8 cellular contexts compared by ENCODE assay signal in the genomic region with DNA sequence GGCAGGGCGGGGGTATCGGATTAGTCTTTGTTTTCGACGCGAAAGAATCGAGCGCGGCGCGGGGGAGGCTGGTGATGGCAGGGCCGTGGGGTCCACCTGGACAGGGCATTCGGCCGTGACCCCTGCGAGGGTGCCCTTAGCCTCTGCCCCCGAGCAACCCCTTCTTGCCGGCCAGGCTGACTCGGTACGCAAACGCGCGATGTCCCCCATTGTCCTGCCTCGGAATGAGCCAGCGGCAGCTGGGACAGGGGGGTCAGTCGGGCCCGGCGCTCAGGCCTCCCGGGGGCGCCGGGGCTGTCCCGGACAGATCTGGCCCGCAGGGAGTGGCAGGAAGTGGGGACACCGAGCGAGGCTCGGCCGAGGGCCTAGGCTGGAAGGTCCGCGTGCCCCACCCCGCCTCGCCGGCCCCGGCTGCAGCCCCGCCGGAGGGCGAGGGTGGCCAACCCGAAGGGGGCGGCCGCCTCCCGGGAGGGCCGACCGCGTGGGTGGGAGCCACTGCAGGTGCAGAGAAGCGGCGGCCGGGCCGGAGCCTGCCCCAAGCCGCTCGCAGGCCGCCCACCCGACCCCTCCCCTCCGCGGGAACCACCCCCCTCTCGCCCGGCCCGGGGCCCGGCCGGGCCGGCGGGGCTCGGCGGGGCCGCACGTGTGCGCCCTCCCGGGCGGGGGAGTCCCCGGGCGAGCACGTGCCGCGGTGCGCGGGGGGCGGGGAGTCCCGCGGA. TPM values are rescaled to one million over a fixed set of nuclear protein-coding genes. Genes with fewer than 3 reads are reported as not detected.
DNase-seq lines count a peak whose midpoint lies in the region; ATAC-seq and TF ChIP-seq lines count a peak whose summit lies in the region.

TSS of gene TET3 (plus strand) at position 708 of the 719 bp plus-strand sequence. CDS start 1,494 bp downstream, outside the sequence.

- WGBS in suprapubic skin: no CpG with 5 or more reads among the region's 85 CpGs

- H3K27me3 ChIP-seq in duodenal mucosa (ENCODE audit: control insufficient read depth in 1 of 2, insufficient read depth in 2 of 2, low read length in 2 of 2): no peaks in the 10 kb centered on the region
- H3K27me3 ChIP-seq in suprapubic skin: no peaks in the 10 kb centered on the region

- H3K9me3 ChIP-seq in duodenal mucosa (ENCODE audit: control insufficient read depth in 1 of 2, low read length in 2 of 2) (no peaks in the 10 kb centered on the region), suprapubic skin (no peaks in the 10 kb centered on the region)

- TF ChIP-seq CTCF in WI38 (IDR thresholded peaks at IDR 0.05; ENCODE audit: low read depth, low read length) (no peak), suprapubic skin (IDR thresholded peaks at IDR 0.05) (no peak)

- no peak for TF ChIP-seq POLR2A in suprapubic skin (IDR thresholded peaks at IDR 0.05)

- H3K4me3 ChIP-seq in WI38 (ENCODE audit: low read depth, low read length) (peak within 1 kb of the TSS; percentile 60), duodenal mucosa (ENCODE audit: low read depth in 1 of 2, low read length in 2 of 2) (peak within 1 kb of the TSS; percentile 72 to 75), suprapubic skin (peak within 1 kb of the TSS; percentile 74)

- in situ Hi-C loops in ACHN (cut with HindIII; ENCODE audit: low pct_ligation_motif_present, low pct_unique_long_range_greater_than_20kb, low sequenced_read_pairs): no loop called here

- no peak for TF ChIP-seq EP300 in suprapubic skin (IDR thresholded peaks at IDR 0.05)

- H3K9ac ChIP-seq in duodenal mucosa (ENCODE audit: low read depth in 1 of 2, low read length in 2 of 2): peak within 1 kb of the TSS; percentile 85 to 90

- DNase-seq in ACHN (peak; percentile 59), mesenteric fat pad (ENCODE audit: low spot score) (no peak), suprapubic skin (ENCODE audit: low spot score in 2 of 2) (no peak), SHP77 (lab: John Stamatoyannopoulos, UW) (no peak)

- H3K27ac ChIP-seq in duodenal mucosa (ENCODE audit: low read depth, low read length): peak within 1 kb of the TSS; percentile 97
- H3K27ac ChIP-seq in suprapubic skin: peak within 1 kb of the TSS; percentile 97

- peak; percentile 37 for ATAC-seq in GM18520 (IDR thresholded peaks at IDR 0.05; ENCODE audit: unreplicated experiment)
- peak; percentile 43 for ATAC-seq in HG03175 (IDR thresholded peaks at IDR 0.05; ENCODE audit: unreplicated experiment)

- H3K36me3 ChIP-seq in duodenal mucosa (ENCODE audit: control insufficient read depth in 1 of 2, insufficient read depth in 2 of 2, low read length in 2 of 2) (no peaks in the 10 kb centered on the region), suprapubic skin (no peaks in the 10 kb centered on the region)

- H3K4me1 ChIP-seq in duodenal mucosa (ENCODE audit: control insufficient read depth in 1 of 2, insufficient read depth in 2 of 2, low read length in 2 of 2): peaks cover 74 to 75% of the 10 kb centered on the region in 2 donors
- H3K4me1 ChIP-seq in suprapubic skin: peaks cover 86% of the 10 kb centered on the region

RNA-seq across cellular contexts. Expression of gene TET3, which starts in this region (rescaled TPM):
- total RNA-seq in mesenteric fat pad: 12.0 TPM
- 10 to 100 TPM; 53.6 to 75.3 (median 58.4) TPM for total RNA-seq in suprapubic skin
